ENCODE assay signal across 37 cellular contexts in the genomic region with DNA sequence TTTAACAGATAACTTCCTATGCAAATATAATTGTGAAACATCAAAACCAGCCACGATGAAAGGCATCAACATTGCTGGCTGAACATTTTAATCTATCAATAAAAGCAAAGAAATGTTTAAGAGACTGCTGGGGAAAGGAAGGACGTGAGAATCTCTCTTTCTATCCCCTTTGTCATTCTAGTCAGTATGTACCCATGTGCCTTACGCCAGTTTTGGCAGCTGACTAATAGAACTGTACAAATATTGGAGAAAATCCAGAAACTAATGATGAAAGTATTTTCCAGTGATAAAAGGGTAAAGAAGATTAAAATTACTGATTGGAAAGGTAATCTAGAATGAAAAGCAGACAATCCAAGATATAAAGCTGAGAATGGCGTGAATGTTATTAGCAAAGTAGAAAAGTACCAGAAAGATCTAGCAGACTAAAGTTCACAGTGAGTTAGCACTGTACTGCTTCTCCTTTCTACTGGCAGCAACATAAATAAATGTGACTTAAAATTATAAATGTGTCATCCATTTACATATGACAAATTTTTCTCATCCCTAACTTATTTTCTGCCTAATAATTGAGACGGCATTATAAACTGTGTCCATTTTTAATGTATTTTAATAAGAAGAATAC.
"Had no signal": no experiment of that assay in that cellular context is flagged by ENCODE, and none has a peak within 500 bp of the region (broad histone marks: within the 10 kb centered on the region; RNA-seq: fewer than 3 reads in every experiment).

No MANE protein-coding gene starts in this region.

- H3K4me1 ChIP-seq: Peyer's patch, SJSA1 had no signal

- H3K4me3 ChIP-seq: Peyer's patch, SJSA1 had no signal

- DNase-seq: activated CD4-positive, alpha-beta memory T cell treated with anti-CD3 and anti-CD28 coated beads, Interleukin-2, amount 10 ng/mL, durations not matched to agents 7 days and 5 days; activated CD4-positive, alpha-beta T cell treated with anti-CD3 and anti-CD28 coated beads for 1 hour; activated CD4-positive, alpha-beta T cell treated with anti-CD3 and anti-CD28 coated beads for 48 hours; activated CD4-positive, CD25-positive, alpha-beta regulatory T cell; activated CD8-positive, alpha-beta memory T cell treated with anti-CD3 and anti-CD28 coated beads for 24 hours; activated CD8-positive, alpha-beta memory T cell treated with anti-CD3 and anti-CD28 coated beads, Interleukin-2, amount 10 ng/mL, durations not matched to agents 7 days and 5 days; activated CD8-positive, alpha-beta memory T cell treated with anti-CD3 and anti-CD28 coated beads, Interleukin-2, amount 50 U/mL, for 48 hours; activated effector memory CD4-positive, alpha-beta T cell treated with Interleukin-2 at 50 U/mL for 16 hours; activated naive CD4-positive, alpha-beta T cell treated with anti-CD3 and anti-CD28 coated beads, Interleukin-2, amount 10 ng/mL, durations not matched to agents 7 days and 5 days; activated naive CD8-positive, alpha-beta T cell treated with anti-CD3 and anti-CD28 coated beads, Interleukin-2, amount 50 U/mL, for 24 hours; activated T-cell treated with anti-CD3 and anti-CD28 coated beads, Interleukin-2, amount 50 U/mL, for 48 hours; anterior cingulate cortex; central memory CD4-positive, alpha-beta T cell; Kasumi-1; KG1; MM.1S; NCI-H1092 treated with DMSO at 0.1 percent for 48 hours; NCI-H1436; NCI-H1694; NCI-H1930; NCI-H2081 treated with DMSO at 0.1 percent for 48 hours; NCI-H226; NCI-H446 treated with DMSO at 0.1 percent for 48 hours; NCI-H524; NCI-H69; NCI-H82; NK-92 treated with Interleukin-12 subunit alpha and Interleukin-12 subunit beta, amount 100 ng/mL, for 24 hours; PC-3; Peyer's patch; RPMI8226; SHP77 treated with DMSO at 0.1 percent for 48 hours; SW 1271; T-helper 1 cell; T-helper 2 cell; T-helper 9 cell; WERI-Rb-1 had no signal

- ATAC-seq: activated CD8-positive, alpha-beta memory T cell treated with anti-CD3 and anti-CD28 coated beads, Interleukin-2, amount 10 ng/mL, durations not matched to agents 7 days and 5 days; activated naive CD8-positive, alpha-beta T cell treated with anti-CD3 and anti-CD28 coated beads, Interleukin-2, amount 50 U/mL, for 24 hours; PC-3 had no signal

- H3K27me3 ChIP-seq: Peyer's patch, SJSA1 had no signal

- H3K36me3 ChIP-seq: Peyer's patch, SJSA1, WERI-Rb-1 had no signal

- H3K9me3 ChIP-seq: Peyer's patch, SJSA1 had no signal

- H3K27ac ChIP-seq: Peyer's patch, SJSA1, WERI-Rb-1 had no signal
